ENCODE assay signal across 8 cellular contexts in the genomic region with DNA sequence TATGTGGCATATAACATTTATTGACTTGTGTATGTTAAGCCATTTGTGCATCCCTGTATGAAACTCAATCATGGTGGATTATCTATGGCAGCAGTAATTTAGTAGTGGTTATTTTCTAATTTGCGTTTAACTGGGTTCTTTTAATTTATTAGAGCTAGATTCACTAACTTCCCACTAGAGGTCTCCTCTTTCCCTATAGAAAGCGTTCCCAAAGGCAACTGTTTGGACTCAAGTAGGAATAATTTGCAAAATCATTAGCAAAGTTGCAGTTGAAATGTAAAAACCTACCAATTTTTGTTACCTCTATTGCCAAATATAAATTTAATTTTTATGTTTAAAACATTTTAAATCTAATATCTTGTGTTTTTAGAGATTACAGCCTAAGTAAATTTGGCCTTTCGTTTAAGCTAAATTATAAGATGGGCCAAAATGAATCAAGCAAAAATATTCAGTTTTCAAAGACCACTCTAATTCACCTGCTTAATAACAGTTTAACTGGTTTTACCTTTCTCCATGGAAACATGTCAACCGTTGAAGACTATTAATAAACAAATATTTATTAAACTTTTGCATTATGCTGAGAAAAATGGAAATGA. TPM values are rescaled to one million over a fixed set of nuclear protein-coding genes. Genes with fewer than 3 reads are reported as not detected.
DNase-seq lines count a peak whose midpoint lies in the region; ATAC-seq and TF ChIP-seq lines count a peak whose summit lies in the region.

No MANE protein-coding gene starts in this region.

- no peak overlapping the region for H2BK5ac ChIP-seq in H9 (ENCODE audit: insufficient read length, low read length)

- H3K36me3 Mint-ChIP-seq in H9 (ENCODE audit: insufficient read depth in 1 of 3, low read depth in 3 of 3) (peaks cover 24 to 31% (median 28%) of the 10 kb centered on the region in 3 experiments), T-helper 17 cell (ENCODE audit: low read depth) (no peaks in the 10 kb centered on the region)

- DNase-seq in AG04449 (ENCODE audit: low read depth, low spot score), result no peak
- DNase-seq in H9, result no peak
- no peak for DNase-seq in T-helper 17 cell
- DNase-seq in hepatocyte (ENCODE audit: low spot score), result peak; percentile 38
- no peak for DNase-seq in T-helper 2 cell
- no peak for DNase-seq in RPMI8226

- H3K4me2 ChIP-seq in H9 (ENCODE audit: insufficient read depth, insufficient read length, low read length) (no peak overlapping the region), hepatocyte (no peak overlapping the region)

- H3K9ac ChIP-seq in H9 (ENCODE audit: extremely low read depth, insufficient read length, low read length), result no peak overlapping the region

- H3K14ac ChIP-seq in H9 (ENCODE audit: insufficient read depth, low read length), result no peak overlapping the region

- H3K9me3 ChIP-seq in H9 (ENCODE audit: control insufficient read depth, low read depth, low read length) (no peaks in the 10 kb centered on the region), T-helper 17 cell (ENCODE audit: control insufficient read depth, low read length, poor library complexity, severe bottlenecking) (no peaks in the 10 kb centered on the region), hepatocyte (ENCODE audit: low read depth) (no peaks in the 10 kb centered on the region)

- H3K79me2 ChIP-seq in H9 (ENCODE audit: insufficient read depth, low read length), result no peaks in the 10 kb centered on the region
- H3K79me2 ChIP-seq in hepatocyte, result peaks cover 35% of the 10 kb centered on the region

- POLR2A ChIA-PET in AG04449 (lab: Yijun Ruan, JAX), result no interaction called here

- no peak overlapping the region for H3K4ac ChIP-seq in H9 (ENCODE audit: low read depth, low read length)

- H4K20me1 ChIP-seq in H9 (ENCODE audit: control insufficient read depth, insufficient read depth, insufficient read length) (no peaks in the 10 kb centered on the region), hepatocyte (ENCODE audit: insufficient read depth, poor library complexity, severe bottlenecking) (no peaks in the 10 kb centered on the region)

- H2BK12ac ChIP-seq in H9 (ENCODE audit: insufficient read length, low read depth, low read length), result no peak overlapping the region

- H3K56ac ChIP-seq in H9 (ENCODE audit: insufficient read length, low read depth, low read length), result no peak overlapping the region

- H3K18ac ChIP-seq in H9 (ENCODE audit: insufficient read length, low read depth, low read length), result no peak overlapping the region

- H4K91ac ChIP-seq in H9 (ENCODE audit: insufficient read length, low read depth, low read length), result no peak overlapping the region

- no peak overlapping the region for H2BK15ac ChIP-seq in H9 (ENCODE audit: low read depth, low read length)

- H3K27me3 ChIP-seq in H9 (ENCODE audit: insufficient read depth, low read length) (no peaks in the 10 kb centered on the region), hepatocyte (no peaks in the 10 kb centered on the region)

- ATAC-seq in T-helper 17 cell (no peak), GM18909 (IDR thresholded peaks at IDR 0.05; ENCODE audit: poor library complexity, unreplicated experiment) (no peak), HG02981 (IDR thresholded peaks at IDR 0.05; ENCODE audit: unreplicated experiment) (no peak)

- no peak overlapping the region for H4K8ac ChIP-seq in H9 (replicated peaks; ENCODE audit: insufficient read length, low read depth, low read length)

- peak; percentile 37 for TF ChIP-seq CTCF in AG04449 (IDR thresholded peaks at IDR 0.05; ENCODE audit: insufficient read depth, low read length, missing control alignments)
- TF ChIP-seq CTCF in H9 (conservative IDR thresholded peaks at IDR 0.05), result peak; percentile 75
- peak; percentile 78 for TF ChIP-seq CTCF in hepatocyte (IDR thresholded peaks at IDR 0.05; ENCODE audit: poor library complexity)

- H3K9me2 ChIP-seq in hepatocyte (replicated peaks; ENCODE audit: insufficient read depth), result no peaks in the 10 kb centered on the region

- peaks cover 13 to 20% of the 10 kb centered on the region in 2 experiments for H3K9me3 Mint-ChIP-seq in H9

- H3K36me3 ChIP-seq in hepatocyte (replicated peaks; ENCODE audit: insufficient read depth, low read depth), result no peaks in the 10 kb centered on the region

- H3K23ac ChIP-seq in H9 (ENCODE audit: insufficient read length, low read depth, low read length), result no peak overlapping the region

- H3T11ph ChIP-seq in H9 (ENCODE audit: low read length), result no peak overlapping the region

- CTCF ChIA-PET in AG04449 (lab: Yijun Ruan, JAX), result interaction anchor here (0.5 to 6.5 kb wide), 27 partner anchors 11 to 542 kb away, joined by 3 to 66 read pairs (median 4); partner anchors contain the start of gene MAP4K5

- H2AK5ac ChIP-seq in H9 (ENCODE audit: insufficient read length, low read length), result no peak overlapping the region

- H3K27ac Mint-ChIP-seq in H9, result no peak overlapping the region
- H3K27ac Mint-ChIP-seq in T-helper 17 cell, result peak overlapping the region; percentile 29

- no peak overlapping the region for H3K4me3 Mint-ChIP-seq in H9
- H3K4me3 Mint-ChIP-seq in T-helper 17 cell, result no peak overlapping the region

- H3K4me1 Mint-ChIP-seq in H9 (peaks cover 4 to 8% of the 10 kb centered on the region in 2 experiments; a peak in 3 of 4 replicates), T-helper 17 cell (peaks cover 17% of the 10 kb centered on the region)

- no peak overlapping the region for H3K4me3 ChIP-seq in AG04449 (ENCODE audit: low read depth, low read length)
- H3K4me3 ChIP-seq in hepatocyte, result no peak overlapping the region

- no peak overlapping the region for H2BK120ac ChIP-seq in H9 (ENCODE audit: low read depth, low read length, poor library complexity, severe bottlenecking)

- H3K4me1 ChIP-seq in H9 (ENCODE audit: insufficient read depth, low read length) (no peaks in the 10 kb centered on the region), hepatocyte (ENCODE audit: insufficient read depth) (peaks cover 3% of the 10 kb centered on the region)

- H3K27ac ChIP-seq in H9 (ENCODE audit: insufficient read length, low read depth, low read length) (no peak overlapping the region), hepatocyte (no peak overlapping the region)

- no peak overlapping the region for H2BK20ac ChIP-seq in H9 (ENCODE audit: low read depth, low read length, poor library complexity, severe bottlenecking)

- WGBS in H9 (ENCODE audit: extremely low coverage, insufficient read length, low lambda C conversion rate), result no CpG with 5 or more reads among the region's 4 CpGs
- 48% methylated on average over 4 of the region's 4 CpGs for WGBS in hepatocyte (ENCODE audit: low lambda C conversion rate, missing lambda C conversion rate)

- no peak overlapping the region for H2AFZ ChIP-seq in H9 (ENCODE audit: low read length)
- no peak overlapping the region for H2AFZ ChIP-seq in hepatocyte

- H3K23me2 ChIP-seq in H9 (ENCODE audit: insufficient read length, low read depth, low read length, poor library complexity, severe bottlenecking), result no peaks in the 10 kb centered on the region

- H3K79me1 ChIP-seq in H9 (ENCODE audit: insufficient read depth, low read depth, low read length, poor library complexity, severe bottlenecking), result no peaks in the 10 kb centered on the region

- no peak overlapping the region for H4K5ac ChIP-seq in H9 (ENCODE audit: insufficient read length, low read depth, low read length)

- H3K27me3 Mint-ChIP-seq in H9 (ENCODE audit: low read depth) (no peaks in the 10 kb centered on the region; the same call in 1 of the 2 replicates), T-helper 17 cell (no peaks in the 10 kb centered on the region)

RNA-seq across cellular contexts. Expression of gene DMAC2L, which starts 6.0 kb away (rescaled TPM):
- total RNA-seq in H9 (2021) (22.4 TPM in 2 replicates), T-helper 17 cell (10 to 100 TPM; 12.0 to 16.1 TPM), hepatocyte (10.8 and 19.1 TPM in 2 replicates)
- 12.5 and 14.1 TPM in 2 replicates for polyA plus RNA-seq in hepatocyte

RNA-seq across cellular contexts. Expression of gene L2HGDH, which starts 6.1 kb away (rescaled TPM):
- 22.6 and 24.8 TPM in 2 replicates for total RNA-seq in H9 (2021)
- 1 to 10 TPM; 1.8 to 4.1 TPM for total RNA-seq in T-helper 17 cell
- total RNA-seq in hepatocyte, result 9.7 and 11.8 TPM in 2 replicates
- 5.3 and 5.8 TPM in 2 replicates for polyA plus RNA-seq in hepatocyte
